ENCODE assay signal across 8 cellular contexts in genomic region chr12:107317751-107318553, GRCh38.
DNase-seq lines count a peak whose midpoint lies in the region; ATAC-seq and TF ChIP-seq lines count a peak whose summit lies in the region.

No MANE protein-coding gene starts in this region.

- H3K36me3 Mint-ChIP-seq in activated B cell treated with CpG ODN at 0.5 μM for 24 hours (ENCODE audit: low read depth): no peaks in the 10 kb centered on the region

- peak overlapping the region; percentile 18 for H3K27ac ChIP-seq in mammary epithelial cell (ENCODE audit: insufficient read depth, low read depth, low read length)

- peaks cover 50% of the 10 kb centered on the region for H3K27me3 Mint-ChIP-seq in activated B cell treated with CpG ODN at 0.5 μM for 24 hours

- H3K27ac Mint-ChIP-seq in activated B cell treated with CpG ODN at 0.5 μM for 24 hours: no peak overlapping the region

- POLR2A ChIA-PET in activated B cell treated with CpG ODN at 0.5 μM for 24 hours (lab: Charles Lee): no interaction called here

- peak overlapping the region; percentile 66 for H3K9ac ChIP-seq in mammary epithelial cell (ENCODE audit: insufficient read depth, low read length)

- no peaks in the 10 kb centered on the region for H3K36me3 ChIP-seq in mammary epithelial cell (ENCODE audit: insufficient read depth, low read length)

- H3K9me3 ChIP-seq in mammary epithelial cell (replicated peaks; ENCODE audit: insufficient read depth, low read length): no peaks in the 10 kb centered on the region

- CTCF ChIA-PET in activated B cell treated with CpG ODN at 0.5 μM for 24 hours (lab: Charles Lee) (no interaction called here), mammary epithelial cell (lab: Charles Lee; ENCODE audit: low non-redundant PET) (interaction anchor here (0.6 to 0.7 kb wide), 2 partner anchors 186 kb away, joined by 3 to 4 read pairs; no protein-coding TSS in a partner anchor)

- peak; percentile 64 for DNase-seq in NCI-H1694 treated with DMSO at 0.1 percent for 48 hours (lab: John Stamatoyannopoulos, UW)
- peak; percentile 21 for DNase-seq in activated B cell treated with CpG ODN at 0.5 μM for 24 hours
- peak; percentile 94 for DNase-seq in mammary epithelial cell
- DNase-seq in inferior parietal cortex (ENCODE audit: extremely low spot score): peak; percentile 23
- DNase-seq in stimulated activated CD4-positive, alpha-beta T cell treated with anti-CD3 and anti-CD28 coated beads, Interleukin-12 subunit alpha, Interleukin-12 subunit beta, amount 100 ng/mL, for 24 hours (ENCODE audit: low read depth in 2 of 2): peak; percentile 69 to 82

- H3K9me3 Mint-ChIP-seq in activated B cell treated with CpG ODN at 0.5 μM for 24 hours: no peaks in the 10 kb centered on the region

- TF ChIP-seq CTCF in activated B cell treated with CpG ODN at 0.5 μM for 24 hours (IDR thresholded peaks at IDR 0.05) (no peak), mammary epithelial cell (conservative IDR thresholded peaks at IDR 0.05 in 1 of 2, IDR thresholded peaks at IDR 0.05 in 1 of 2; ENCODE audit: extremely low read depth in 1 of 2, insufficient read depth in 1 of 2, low read depth in 1 of 2, low read length in 2 of 2) (peak; percentile 15 to 57)

- in situ Hi-C loops in mammary epithelial cell (cut with MboI; ENCODE audit: low sequenced_read_pairs in 2 of 2): loop anchor here in 1 of 2 donors (5.0 kb wide), 1 partner anchor 186 kb away; no protein-coding TSS in a partner anchor

- peaks cover 35% of the 10 kb centered on the region for H3K4me1 Mint-ChIP-seq in activated B cell treated with CpG ODN at 0.5 μM for 24 hours

- peak overlapping the region; percentile 57 to 82 (median 76) for H3K4me3 ChIP-seq in mammary epithelial cell (replicated peaks in 1 of 3; ENCODE audit: insufficient read depth in 1 of 3, low read depth in 2 of 3, low read length in 3 of 3)

- peaks cover 39% of the 10 kb centered on the region for H3K79me2 ChIP-seq in mammary epithelial cell (ENCODE audit: insufficient read depth, low read length)

- peak overlapping the region; percentile 67 for H3K4me3 Mint-ChIP-seq in activated B cell treated with CpG ODN at 0.5 μM for 24 hours

- H2AFZ ChIP-seq in mammary epithelial cell (ENCODE audit: low read depth, low read length): peak overlapping the region; percentile 95

- peaks cover 20% of the 10 kb centered on the region for H3K4me1 ChIP-seq in mammary epithelial cell (ENCODE audit: insufficient read depth, low read length)

- H3K4me2 ChIP-seq in mammary epithelial cell (ENCODE audit: insufficient read depth, low read depth, low read length): peak overlapping the region; percentile 99

- ATAC-seq in GM18498 (IDR thresholded peaks at IDR 0.05; ENCODE audit: unreplicated experiment) (peak; percentile 78), activated B cell treated with CpG ODN at 0.5 μM for 24 hours (ENCODE audit: low read depth) (peak; percentile 82), HG03095 (IDR thresholded peaks at IDR 0.05; ENCODE audit: unreplicated experiment) (no peak), GM21423 (IDR thresholded peaks at IDR 0.05; ENCODE audit: unreplicated experiment) (no peak)

- dilution Hi-C loops in mammary epithelial cell (cut with HindIII; ENCODE audit: low sequenced_read_pairs): no loop called here

- 3% methylated on average over 20 of the region's 58 CpGs for WGBS in mammary epithelial cell (ENCODE audit: low coverage, missing lambda C conversion rate)

- peaks cover 2% of the 10 kb centered on the region for H3K27me3 ChIP-seq in mammary epithelial cell (ENCODE audit: insufficient read depth, low read length)

- intact Hi-C loops in activated B cell treated with CpG ODN at 0.5 μM for 24 hours (cut with micrococcal nuclease) (no loop called here), mammary epithelial cell (cut with micrococcal nuclease) (loop anchor here (1.0 to 5.0 kb wide), 7 partner anchors 21 to 289 kb away; no protein-coding TSS in a partner anchor)

- BruUV-seq in mammary epithelial cell (replicated peaks; lab: Mats Ljungman, UMichigan): no TSS peak

- H4K20me1 ChIP-seq in mammary epithelial cell (ENCODE audit: insufficient read depth, low read length): no peaks in the 10 kb centered on the region

Comparison
In these comparisons a context has a peak if more than half of its experiments do, and no peak if none do; other contexts are left out.
1. ATAC-seq: peak in GM18498 (single experiment) and activated B cell treated with CpG ODN at 0.5 μM for 24 hours (single experiment); none in HG03095 (single experiment) and GM21423 (single experiment).
2. DNase-seq: peak in every context shown above with its lines; median percentile 94 in mammary epithelial cell; 76 in stimulated activated CD4-positive, alpha-beta T cell treated with anti-CD3 and anti-CD28 coated beads, Interleukin-12 subunit alpha, Interleukin-12 subunit beta, amount 100 ng/mL, for 24 hours; 64 in NCI-H1694 treated with DMSO at 0.1 percent for 48 hours; 23 in inferior parietal cortex; 21 in activated B cell treated with CpG ODN at 0.5 μM for 24 hours.